10 cellular contexts compared by ENCODE assay signal in genomic region chr20:401682-402495, GRCh38. TPM values are rescaled to one million over a fixed set of nuclear protein-coding genes. Genes with fewer than 3 reads are reported as not detected.
DNase-seq lines count a peak whose midpoint lies in the region; ATAC-seq and TF ChIP-seq lines count a peak whose summit lies in the region.
"Had no signal": no experiment of that assay in that cellular context is flagged by ENCODE, and none has a peak within 500 bp of the region (broad histone marks: within the 10 kb centered on the region; RNA-seq: fewer than 3 reads in every experiment).

No MANE protein-coding gene starts in this region.

- in situ Hi-C loops in transverse colon (cut with MboI; ENCODE audit: low pct_ligation_motif_present in 1 of 4, low pct_unique_long_range_greater_than_20kb in 1 of 4, low sequenced_read_pairs in 3 of 4): no loop called here

- peak overlapping the region; percentile 43 for H3K27ac Mint-ChIP-seq in activated naive CD4-positive, alpha-beta T cell treated with anti-CD3 and anti-CD28 coated beads, Interleukin-2, amount 50 U/mL, for 24 hours

- H3K4me1 ChIP-seq in colonic mucosa: no peaks in the 10 kb centered on the region
- H3K4me1 ChIP-seq in transverse colon: peaks cover 2 to 12% (median 3%) of the 10 kb centered on the region in 4 donors
- H3K4me1 ChIP-seq in thyroid gland: peaks cover 0 to under 1% of the 10 kb centered on the region in 2 donors
- peaks cover 2% of the 10 kb centered on the region for H3K4me1 ChIP-seq in suprapubic skin

- H3K36me3 Mint-ChIP-seq in activated naive CD4-positive, alpha-beta T cell treated with anti-CD3 and anti-CD28 coated beads, Interleukin-2, amount 50 U/mL, for 24 hours: peaks cover 2% of the 10 kb centered on the region

- no peak for TF ChIP-seq EP300 in transverse colon (IDR thresholded peaks at IDR 0.05; ENCODE audit: low read depth)
- no peak for TF ChIP-seq EP300 in suprapubic skin (IDR thresholded peaks at IDR 0.05)

- H3K9ac ChIP-seq in colonic mucosa (ENCODE audit: low read depth in 2 of 2, low read length in 2 of 2): no peak overlapping the region

- no peaks in the 10 kb centered on the region for H3K27me3 Mint-ChIP-seq in activated naive CD4-positive, alpha-beta T cell treated with anti-CD3 and anti-CD28 coated beads, Interleukin-2, amount 50 U/mL, for 24 hours

- TF ChIP-seq POLR2A in transverse colon (IDR thresholded peaks at IDR 0.05) (no peak), thyroid gland (IDR thresholded peaks at IDR 0.05) (no peak), suprapubic skin (IDR thresholded peaks at IDR 0.05) (no peak)

- peak overlapping the region; percentile 74 for H3K27ac ChIP-seq in colonic mucosa
- H3K27ac ChIP-seq in transverse colon: peak overlapping the region in 3 of 4 donors; percentile 15 to 48 (median 27)
- H3K27ac ChIP-seq in thyroid gland: no peak overlapping the region
- no peak overlapping the region for H3K27ac ChIP-seq in suprapubic skin

- TF ChIP-seq CTCF in colonic mucosa (IDR thresholded peaks at IDR 0.05): no peak
- TF ChIP-seq CTCF in transverse colon (IDR thresholded peaks at IDR 0.05): no peak
- TF ChIP-seq CTCF in thyroid gland (IDR thresholded peaks at IDR 0.05): no peak
- TF ChIP-seq CTCF in suprapubic skin (IDR thresholded peaks at IDR 0.05): no peak

- peaks cover 28% of the 10 kb centered on the region for H3K4me1 Mint-ChIP-seq in activated naive CD4-positive, alpha-beta T cell treated with anti-CD3 and anti-CD28 coated beads, Interleukin-2, amount 50 U/mL, for 24 hours

- DNase-seq in activated naive CD4-positive, alpha-beta T cell treated with anti-CD3 and anti-CD28 coated beads, Interleukin-2, amount 50 U/mL, for 16 hours: no peak
- DNase-seq in NCI-H526 treated with DMSO at 0.1 percent for 48 hours (lab: John Stamatoyannopoulos, UW): peak; percentile 19
- DNase-seq in colonic mucosa: peak; percentile 58
- DNase-seq in transverse colon: peak; percentile 17
- no peak for DNase-seq in thyroid gland
- no peak for DNase-seq in suprapubic skin (ENCODE audit: low spot score in 2 of 2)
- DNase-seq: NCI-H1436, T-helper 9 cell had no signal

- intact Hi-C loops in colonic mucosa (cut with DNase I): no loop called here
- intact Hi-C loops in transverse colon (cut with DNase I; ENCODE audit: low total_unique reads): no loop called here
- intact Hi-C loops in thyroid gland (cut with DNase I): loop anchor here (10.0 kb wide), 2 partner anchors 47 to 63 kb away; partner anchors contain the start of gene TBC1D20

- no peak overlapping the region for H3K4me3 ChIP-seq in colonic mucosa
- no peak overlapping the region for H3K4me3 ChIP-seq in transverse colon
- H3K4me3 ChIP-seq in thyroid gland (replicated peaks in 1 of 3): no peak overlapping the region
- H3K4me3 ChIP-seq in suprapubic skin: no peak overlapping the region

- H3K27me3 ChIP-seq in colonic mucosa (no peaks in the 10 kb centered on the region), transverse colon (no peaks in the 10 kb centered on the region), thyroid gland (no peaks in the 10 kb centered on the region), suprapubic skin (no peaks in the 10 kb centered on the region)

- WGBS in transverse colon (ENCODE audit: low coverage in 1 of 2), 2 donors: 61 to 76% methylated on average over 4 to 8 of the region's 9 CpGs
- 77 to 89% methylated on average over 9 of the region's 9 CpGs for WGBS in thyroid gland, 2 donors
- 80% methylated on average over 9 of the region's 9 CpGs for WGBS in suprapubic skin

- peak overlapping the region; percentile 13 for H3K4me3 Mint-ChIP-seq in activated naive CD4-positive, alpha-beta T cell treated with anti-CD3 and anti-CD28 coated beads, Interleukin-2, amount 50 U/mL, for 24 hours

- no peaks in the 10 kb centered on the region for H3K9me3 Mint-ChIP-seq in activated naive CD4-positive, alpha-beta T cell treated with anti-CD3 and anti-CD28 coated beads, Interleukin-2, amount 50 U/mL, for 24 hours

- ATAC-seq in HG03039 (IDR thresholded peaks at IDR 0.05; ENCODE audit: unreplicated experiment): no peak

- H3K36me3 ChIP-seq in colonic mucosa (no peaks in the 10 kb centered on the region), transverse colon (no peaks in the 10 kb centered on the region), thyroid gland (peaks cover 4% of the 10 kb centered on the region in 2 donors), suprapubic skin (peaks cover 8% of the 10 kb centered on the region)

- no peaks in the 10 kb centered on the region for H3K9me3 ChIP-seq in colonic mucosa
- no peaks in the 10 kb centered on the region for H3K9me3 ChIP-seq in transverse colon
- H3K9me3 ChIP-seq in thyroid gland: no peaks in the 10 kb centered on the region
- no peaks in the 10 kb centered on the region for H3K9me3 ChIP-seq in suprapubic skin

RNA-seq across cellular contexts. Expression of gene RBCK1, which starts 6.2 kb away (rescaled TPM):
- total RNA-seq in colonic mucosa (100 to 1,000 TPM; 134 to 169 TPM), transverse colon (100 to 1,000 TPM; 101 to 152 (median 110) TPM), thyroid gland (10 to 100 TPM; 49.2 to 90.2 (median 71.0) TPM), suprapubic skin (10 to 100 TPM; 63.6 to 85.3 (median 78.5) TPM)

RNA-seq across cellular contexts. Expression of gene TRIB3, which starts 21.3 kb away (rescaled TPM):
- total RNA-seq in colonic mucosa (10 to 100 TPM; 13.5 to 48.5 TPM), transverse colon (10 to 100 TPM in 2 of 4 donors, 1 to 10 TPM in 2; 3.8 to 11.3 (median 7.9) TPM), thyroid gland (10 to 100 TPM in 2 of 4 donors, 1 to 10 TPM in 2; 6.1 to 16.5 (median 8.1) TPM), suprapubic skin (10 to 100 TPM; 14.3 to 30.7 (median 28.0) TPM)

RNA-seq across cellular contexts. Expression of gene NRSN2, which starts 55.0 kb away (rescaled TPM):
- total RNA-seq in colonic mucosa (10 to 100 TPM; 11.2 to 18.3 TPM), transverse colon (10 to 100 TPM in 3 of 4 donors, 1 to 10 TPM in 1; 7.1 to 18.0 (median 12.8) TPM), thyroid gland (10 to 100 TPM; 29.8 to 56.7 (median 42.4) TPM), suprapubic skin (10 to 100 TPM in 3 of 4 donors, 1 to 10 TPM in 1; 8.1 to 11.4 (median 10.9) TPM)

Comparison
In these comparisons a context has a peak if more than half of its experiments do, and no peak if none do; other contexts are left out.
1. DNase-seq: peak in NCI-H526 treated with DMSO at 0.1 percent for 48 hours (single experiment), colonic mucosa (single experiment) and transverse colon (single experiment); none in activated naive CD4-positive, alpha-beta T cell treated with anti-CD3 and anti-CD28 coated beads, Interleukin-2, amount 50 U/mL, for 16 hours (single experiment), thyroid gland (0 of 2) and suprapubic skin (0 of 2).
2. H3K27ac ChIP-seq: peak in colonic mucosa (single experiment) and transverse colon (3 of 4); none in thyroid gland (0 of 3) and suprapubic skin (single experiment).